1 cellular context compared by ENCODE assay signal in the genomic region with DNA sequence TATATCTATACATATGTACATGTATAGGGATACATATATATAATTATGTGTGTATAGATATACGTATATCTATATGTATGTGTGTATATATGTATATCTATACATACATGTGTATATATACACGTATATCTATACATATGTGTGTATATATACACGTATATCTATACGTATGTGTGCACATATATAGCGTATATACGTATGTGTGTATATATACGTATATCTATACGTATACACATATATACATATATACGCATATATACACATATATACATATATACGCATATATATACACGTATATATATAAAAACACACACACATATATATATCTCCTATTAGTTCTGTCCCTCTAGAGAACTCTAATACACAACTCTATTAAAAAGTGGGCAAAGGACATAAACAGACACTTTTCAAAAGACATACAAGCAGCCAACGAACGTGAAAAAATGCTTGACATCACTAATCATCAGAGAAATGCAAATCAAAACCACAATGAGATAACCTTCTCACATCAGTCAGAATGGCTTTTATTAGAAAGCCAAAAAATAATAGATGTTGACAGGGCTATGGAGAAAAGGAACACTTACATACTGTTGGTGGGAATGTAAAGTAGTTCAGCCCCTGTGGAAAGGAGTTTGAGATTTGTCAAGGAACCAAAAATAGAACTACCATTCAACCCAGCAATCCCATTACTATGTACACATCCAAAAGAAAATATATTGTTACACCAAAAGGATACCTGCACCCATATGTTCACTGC.
TF ChIP-seq lines count a peak whose summit lies in the region.

No MANE protein-coding gene starts in this region.

TF ChIP-seq in SK-N-SH, 30 proteins besides CTCF, POLR2A, EP300 and RAD21 (continued from another document):
- TF ChIP-seq, protein P1, sequence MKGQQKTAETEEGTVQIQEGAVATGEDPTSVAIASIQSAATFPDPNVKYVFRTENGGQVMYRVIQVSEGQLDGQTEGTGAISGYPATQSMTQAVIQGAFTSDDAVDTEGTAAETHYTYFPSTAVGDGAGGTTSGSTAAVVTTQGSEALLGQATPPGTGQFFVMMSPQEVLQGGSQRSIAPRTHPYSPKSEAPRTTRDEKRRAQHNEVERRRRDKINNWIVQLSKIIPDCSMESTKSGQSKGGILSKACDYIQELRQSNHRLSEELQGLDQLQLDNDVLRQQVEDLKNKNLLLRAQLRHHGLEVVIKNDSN (IDR thresholded peaks at IDR 0.05; ENCODE audit: borderline replicate concordance, low read depth): no peak
- TF ChIP-seq, protein P2, sequence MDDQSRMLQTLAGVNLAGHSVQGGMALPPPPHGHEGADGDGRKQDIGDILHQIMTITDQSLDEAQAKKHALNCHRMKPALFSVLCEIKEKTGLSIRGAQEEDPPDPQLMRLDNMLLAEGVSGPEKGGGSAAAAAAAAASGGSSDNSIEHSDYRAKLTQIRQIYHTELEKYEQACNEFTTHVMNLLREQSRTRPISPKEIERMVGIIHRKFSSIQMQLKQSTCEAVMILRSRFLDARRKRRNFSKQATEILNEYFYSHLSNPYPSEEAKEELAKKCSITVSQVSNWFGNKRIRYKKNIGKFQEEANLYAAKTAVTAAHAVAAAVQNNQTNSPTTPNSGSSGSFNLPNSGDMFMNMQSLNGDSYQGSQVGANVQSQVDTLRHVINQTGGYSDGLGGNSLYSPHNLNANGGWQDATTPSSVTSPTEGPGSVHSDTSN (IDR thresholded peaks at IDR 0.05): no peak
- peak; percentile 20; the same call in 1 of the 2 replicates for TF ChIP-seq TCF12 (IDR thresholded peaks at IDR 0.05)
